ENCODE assay signal across 16 cellular contexts in the genomic region with DNA sequence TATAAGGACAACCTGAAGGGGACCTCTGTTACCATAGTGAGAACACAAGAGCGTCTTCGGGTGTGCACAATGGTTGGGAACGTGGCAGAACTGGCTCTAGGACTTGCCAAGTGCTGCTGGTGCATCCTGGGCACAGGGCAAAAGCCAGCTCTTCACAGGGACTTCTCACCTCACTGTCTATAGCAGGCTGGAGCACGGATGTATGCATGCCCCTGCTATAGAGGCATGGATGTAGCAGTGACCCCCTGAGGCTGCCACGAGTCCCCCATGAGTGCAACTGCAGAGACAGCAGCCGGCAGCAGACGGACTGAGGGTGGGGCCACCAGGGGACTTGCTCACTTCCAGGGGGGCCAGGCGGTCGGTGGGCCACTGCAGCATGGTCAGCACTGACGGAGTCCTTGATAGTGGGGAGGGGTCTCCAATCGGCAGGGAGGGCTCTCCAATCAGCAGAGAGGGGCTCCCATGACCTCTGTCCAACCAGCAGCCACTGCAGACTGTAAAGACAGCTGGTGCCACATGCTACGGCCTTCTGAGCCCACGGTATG.
DNase-seq lines count a peak whose midpoint lies in the region; ATAC-seq and TF ChIP-seq lines count a peak whose summit lies in the region.
"Had no signal": no experiment of that assay in that cellular context is flagged by ENCODE, and none has a peak within 500 bp of the region (broad histone marks: within the 10 kb centered on the region; RNA-seq: fewer than 3 reads in every experiment).

No MANE protein-coding gene starts in this region.

- no peak for ATAC-seq in naive thymus-derived CD8-positive, alpha-beta T cell
- ATAC-seq in GM18517 (IDR thresholded peaks at IDR 0.05; ENCODE audit: unreplicated experiment): no peak
- ATAC-seq: natural killer cell treated with Interleukin-12 subunit alpha and Interleukin-12 subunit beta and Interleukin-15 and Interleukin-18, amount 100 ng/mL, for 72 hours had no signal

- no peak for DNase-seq in CD8-positive, alpha-beta memory T cell
- no peak for DNase-seq in dorsolateral prefrontal cortex
- DNase-seq in naive thymus-derived CD8-positive, alpha-beta T cell: no peak
- DNase-seq in NCI-H2107 treated with DMSO at 0.1 percent for 48 hours (lab: John Stamatoyannopoulos, UW; ENCODE audit: unreplicated experiment): no peak
- no peak for DNase-seq in SHP77 (lab: John Stamatoyannopoulos, UW)
- DNase-seq: activated CD4-positive, alpha-beta T cell treated with anti-CD3 and anti-CD28 coated beads, Interleukin-2, amount 50 U/mL, for 1 hour; activated T-cell treated with anti-CD3 and anti-CD28 coated beads, Interleukin-2, amount 50 U/mL, for 48 hours; GDM1; NCI-H1694 treated with DMSO at 0.1 percent for 48 hours; RPMI8226; stimulated activated CD4-positive, alpha-beta T cell treated with anti-CD3 and anti-CD28 coated beads, Interleukin-4, amount 100 ng/mL, for 1 hour had no signal

- POLR2A ChIA-PET in CD8-positive, alpha-beta memory T cell (lab: Charles Lee): interaction anchor here (0.7 kb wide), 1 partner anchor 24 kb away, joined by 3 read pairs; no protein-coding TSS in a partner anchor
- POLR2A ChIA-PET in naive thymus-derived CD8-positive, alpha-beta T cell (lab: Charles Lee): interaction anchor here (1.1 to 1.7 kb wide), 3 partner anchors 10 to 39 kb away, joined by 3 to 7 read pairs (median 3); no protein-coding TSS in a partner anchor

- peak overlapping the region in 6 of 8 donors; percentile 23 to 92 (median 81) for H3K27ac Mint-ChIP-seq in CD8-positive, alpha-beta memory T cell
- H3K27ac Mint-ChIP-seq in naive thymus-derived CD8-positive, alpha-beta T cell: peak overlapping the region in 8 of 10 donors; percentile 43 to 94 (median 85)

- H4K20me1 ChIP-seq in KMS-11 (ENCODE audit: insufficient read depth): no peaks in the 10 kb centered on the region

- CTCF ChIA-PET in CD8-positive, alpha-beta memory T cell (lab: Charles Lee): interaction anchor here (1.5 kb wide), 1 partner anchor 57 kb away, joined by 3 read pairs; no protein-coding TSS in a partner anchor

- H3K4me3 Mint-ChIP-seq in CD8-positive, alpha-beta memory T cell: no peak overlapping the region
- H3K4me3 Mint-ChIP-seq in naive thymus-derived CD8-positive, alpha-beta T cell: peak overlapping the region in 3 of 10 donors; percentile 7 to 15 (median 13)
- H3K4me3 Mint-ChIP-seq: natural killer cell treated with Interleukin-12 subunit alpha and Interleukin-12 subunit beta and Interleukin-15 and Interleukin-18, amount 100 ng/mL, for 72 hours had no signal

- H3K9ac ChIP-seq in KMS-11: no peak overlapping the region

- peaks cover 0 to 75% (median 3%) of the 10 kb centered on the region in 3 donors for H3K36me3 Mint-ChIP-seq in CD8-positive, alpha-beta memory T cell
- peaks cover 0 to 35% (median 0%) of the 10 kb centered on the region in 3 donors for H3K36me3 Mint-ChIP-seq in naive thymus-derived CD8-positive, alpha-beta T cell
- H3K36me3 Mint-ChIP-seq: natural killer cell treated with Interleukin-12 subunit alpha and Interleukin-12 subunit beta and Interleukin-15 and Interleukin-18, amount 100 ng/mL, for 72 hours had no signal

- H3K27me3 Mint-ChIP-seq in CD8-positive, alpha-beta memory T cell: no peaks in the 10 kb centered on the region
- no peaks in the 10 kb centered on the region for H3K27me3 Mint-ChIP-seq in naive thymus-derived CD8-positive, alpha-beta T cell
- H3K27me3 Mint-ChIP-seq: natural killer cell treated with Interleukin-12 subunit alpha and Interleukin-12 subunit beta and Interleukin-15 and Interleukin-18, amount 100 ng/mL, for 72 hours had no signal

- no peak overlapping the region for H2AFZ ChIP-seq in KMS-11 (ENCODE audit: low read depth)

- H3K27me3 ChIP-seq in CD8-positive, alpha-beta memory T cell (ENCODE audit: insufficient read depth, low read length, poor library complexity, severe bottlenecking): no peaks in the 10 kb centered on the region
- H3K27me3 ChIP-seq in KMS-11 (ENCODE audit: insufficient read depth, low read depth) (no peaks in the 10 kb centered on the region), dorsolateral prefrontal cortex (no peaks in the 10 kb centered on the region)
- H3K27me3 ChIP-seq: suprapubic skin had no signal

- no peaks in the 10 kb centered on the region for H3K9me3 ChIP-seq in CD8-positive, alpha-beta memory T cell (ENCODE audit: low read length)
- H3K9me3 ChIP-seq: suprapubic skin had no signal

- intact Hi-C loops in dorsolateral prefrontal cortex (cut with DNase I): loop anchor here in 1 of 2 donors (10.0 kb wide), 1 partner anchor 118 kb away; the partner anchor contains the start of genes CKS2 and SECISBP2

- no peaks in the 10 kb centered on the region for H3K9me3 Mint-ChIP-seq in CD8-positive, alpha-beta memory T cell
- H3K9me3 Mint-ChIP-seq in naive thymus-derived CD8-positive, alpha-beta T cell: no peaks in the 10 kb centered on the region
- H3K9me3 Mint-ChIP-seq: natural killer cell treated with Interleukin-12 subunit alpha and Interleukin-12 subunit beta and Interleukin-15 and Interleukin-18, amount 100 ng/mL, for 72 hours had no signal

- peak overlapping the region; percentile 99 for H3K4me2 ChIP-seq in KMS-11

- no peak overlapping the region for H3K27ac ChIP-seq in CD8-positive, alpha-beta memory T cell (ENCODE audit: low read depth, low read length)
- peak overlapping the region; percentile 34; the same call in 1 of the 2 replicates for H3K27ac ChIP-seq in KMS-11
- peak overlapping the region in 54 of 59 donors; percentile 29 to 100 (median 93) for H3K27ac ChIP-seq in dorsolateral prefrontal cortex
- H3K27ac ChIP-seq: skin epidermis, suprapubic skin had no signal

- peaks cover 79% of the 10 kb centered on the region for H3K79me2 ChIP-seq in KMS-11 (ENCODE audit: insufficient read depth, low read depth)

- peaks cover 6% of the 10 kb centered on the region for H3K36me3 ChIP-seq in CD8-positive, alpha-beta memory T cell (ENCODE audit: insufficient read depth, low read length)
- no peaks in the 10 kb centered on the region; the same call in 1 of the 2 replicates for H3K36me3 ChIP-seq in KMS-11 (ENCODE audit: insufficient read depth)
- H3K36me3 ChIP-seq: suprapubic skin had no signal

- no peak for TF ChIP-seq CTCF in KMS-11 (conservative IDR thresholded peaks at IDR 0.05; ENCODE audit: low read depth, low read length)
- TF ChIP-seq CTCF in dorsolateral prefrontal cortex (IDR thresholded peaks at IDR 0.05 in 54 of 56, conservative IDR thresholded peaks at IDR 0.05 in 2 of 56; ENCODE audit: low read depth in 1 of 56, partially characterized antibody in 56 of 56): no peak

- no peak overlapping the region for H3K4me3 ChIP-seq in CD8-positive, alpha-beta memory T cell (ENCODE audit: low read length)
- H3K4me3 ChIP-seq in KMS-11 (IDR thresholded peaks at IDR 0.05; ENCODE audit: insufficient read depth, low read depth, low read length) (no peak overlapping the region), dorsolateral prefrontal cortex (peak overlapping the region in 25 of 59 donors; percentile 1 to 64 (median 48))
- H3K4me3 ChIP-seq: skin epidermis, suprapubic skin had no signal

- peaks cover 93% of the 10 kb centered on the region for H3K4me1 ChIP-seq in CD8-positive, alpha-beta memory T cell (ENCODE audit: insufficient read depth, low read length)
- H3K4me1 ChIP-seq in KMS-11 (ENCODE audit: low read depth, poor library complexity, severe bottlenecking): peaks cover 100% of the 10 kb centered on the region

- H3K4me1 Mint-ChIP-seq in CD8-positive, alpha-beta memory T cell: peaks cover 86 to 100% (median 94%) of the 10 kb centered on the region in 3 donors
- peaks cover 41 to 99% (median 98%) of the 10 kb centered on the region in 4 donors for H3K4me1 Mint-ChIP-seq in naive thymus-derived CD8-positive, alpha-beta T cell
